In the genomic region with DNA sequence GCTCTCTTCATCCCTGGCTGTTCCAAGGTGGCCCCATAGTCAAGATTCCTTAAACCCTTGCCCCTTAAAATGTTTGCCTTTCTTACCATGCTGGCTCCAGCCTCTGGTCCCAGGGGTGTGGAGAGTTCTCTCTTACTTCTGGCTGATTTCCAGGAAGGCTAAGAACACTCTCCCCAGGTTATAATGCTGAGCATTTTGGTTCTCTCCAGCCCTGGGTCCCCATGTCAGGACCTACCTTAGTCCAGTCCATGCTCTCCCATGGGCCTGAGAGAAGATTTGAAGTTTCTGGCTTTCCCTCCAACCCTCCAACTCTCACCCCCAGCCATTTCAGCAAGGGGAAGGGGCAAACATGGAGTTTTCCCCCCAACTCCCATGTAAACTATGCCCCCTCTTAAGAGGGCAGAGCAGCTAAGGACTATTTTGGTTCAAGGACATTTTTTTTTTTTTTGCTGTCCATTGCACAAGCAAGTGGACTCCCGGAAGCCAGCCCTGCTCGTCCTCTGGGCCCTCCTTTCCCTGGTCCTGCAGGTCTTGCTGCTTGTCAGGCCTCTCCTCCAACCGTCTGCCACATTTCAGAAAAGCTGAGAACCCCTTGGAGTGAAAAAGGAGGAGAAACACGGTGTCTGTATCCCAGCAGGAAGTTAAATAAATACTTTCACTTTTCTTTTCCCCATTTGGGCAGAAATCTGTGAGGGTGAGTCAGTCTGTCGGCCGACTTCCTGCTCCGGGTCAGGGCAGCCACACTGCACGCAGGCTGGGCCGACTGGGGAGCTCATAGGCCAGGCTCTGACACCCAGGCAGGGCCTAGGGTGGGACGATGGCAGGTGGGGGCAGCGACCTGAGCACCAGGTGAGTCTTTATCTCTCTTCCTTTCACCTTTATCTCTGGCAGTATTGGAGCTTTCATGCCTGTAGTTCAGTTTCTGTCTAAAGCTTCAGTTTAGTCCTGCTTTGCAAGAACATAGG, we compare ENCODE assay signal across 8 cellular contexts. TPM values are rescaled to one million over a fixed set of nuclear protein-coding genes. Genes with fewer than 3 reads are reported as not detected.
DNase-seq lines count a peak whose midpoint lies in the region; ATAC-seq and TF ChIP-seq lines count a peak whose summit lies in the region.

TSS of gene SP140L (plus strand) at position 741 of the 965 bp plus-strand sequence. CDS start at position 818, 77 bp downstream.

- ATAC-seq in HCT116 (peak; percentile 85), mucosa of descending colon (peak; percentile 98)

- H3K9me3 ChIP-seq in HCT116 (ENCODE audit: control insufficient read depth in 1 of 2, insufficient read depth in 1 of 2, low read depth in 1 of 2, low read length in 2 of 2) (no peaks in the 10 kb centered on the region), mucosa of descending colon (no peaks in the 10 kb centered on the region)

- H3K36me3 ChIP-seq in HCT116 (ENCODE audit: control insufficient read depth in 1 of 2, insufficient read depth in 2 of 2, low read length in 2 of 2): no peaks in the 10 kb centered on the region
- no peaks in the 10 kb centered on the region for H3K36me3 ChIP-seq in mucosa of descending colon (ENCODE audit: low read depth)

- no peaks in the 10 kb centered on the region for H4K20me1 ChIP-seq in HCT116 (ENCODE audit: insufficient read depth)

- H3K4me1 ChIP-seq in HCT116 (ENCODE audit: control insufficient read depth in 1 of 2, insufficient read depth in 2 of 2, low read length in 2 of 2): peaks cover 3 to 37% of the 10 kb centered on the region in 2 experiments; a peak in 3 of 4 replicates
- peaks cover 13% of the 10 kb centered on the region for H3K4me1 ChIP-seq in mucosa of descending colon (ENCODE audit: low read depth)

- peaks cover 15% of the 10 kb centered on the region for H3K9me3 Mint-ChIP-seq in activated CD4-positive, alpha-beta T cell treated with anti-CD3 and anti-CD28 coated beads, Interleukin-2, amount 10 ng/mL, durations not matched to agents 7 days and 5 days

- H3K36me3 Mint-ChIP-seq in activated CD4-positive, alpha-beta T cell treated with anti-CD3 and anti-CD28 coated beads, Interleukin-2, amount 10 ng/mL, durations not matched to agents 7 days and 5 days (ENCODE audit: low read depth): peaks cover 75% of the 10 kb centered on the region

- DNase-seq in HCT116 (ENCODE audit: low read depth, low spot score): peak; percentile 49
- peak; percentile 88 for DNase-seq in MV-4-11 (lab: John Stamatoyannopoulos, UW)
- peak; percentile 87 for DNase-seq in activated CD4-positive, alpha-beta T cell treated with anti-CD3 and anti-CD28 coated beads, Interleukin-2, amount 10 ng/mL, durations not matched to agents 7 days and 5 days
- DNase-seq in dorsolateral prefrontal cortex: peak in 2 of 10 donors; percentile 23 to 53
- DNase-seq in mucosa of descending colon: peak; percentile 82 to 94 (median 88)
- peak; percentile 59 to 61 for DNase-seq in stimulated activated CD8-positive, alpha-beta memory T cell treated with anti-CD3 and anti-CD28 coated beads, Interleukin-7, amount 100 ng/mL, for 1 hour (ENCODE audit: low read depth in 2 of 2)
- DNase-seq in NCI-H128 (lab: John Stamatoyannopoulos, UW; ENCODE audit: unreplicated experiment): no peak

- peak within 1 kb of the TSS; percentile 49 for H3K27ac ChIP-seq in HCT116 (ENCODE audit: low read depth, low read length)
- peak within 1 kb of the TSS in 35 of 59 donors; percentile 1 to 77 (median 38) for H3K27ac ChIP-seq in dorsolateral prefrontal cortex

- H3K4me3 Mint-ChIP-seq in activated CD4-positive, alpha-beta T cell treated with anti-CD3 and anti-CD28 coated beads, Interleukin-2, amount 10 ng/mL, durations not matched to agents 7 days and 5 days: peak within 1 kb of the TSS; percentile 87

- peak within 1 kb of the TSS; percentile 91 for H3K4me2 ChIP-seq in HCT116 (ENCODE audit: low read length)

- peak within 1 kb of the TSS; percentile 30 for H2AFZ ChIP-seq in HCT116 (ENCODE audit: low read depth, low read length, poor library complexity, severe bottlenecking)

- no peaks in the 10 kb centered on the region for H3K27me3 Mint-ChIP-seq in activated CD4-positive, alpha-beta T cell treated with anti-CD3 and anti-CD28 coated beads, Interleukin-2, amount 10 ng/mL, durations not matched to agents 7 days and 5 days

- no peaks in the 10 kb centered on the region for H3K27me3 ChIP-seq in HCT116 (ENCODE audit: insufficient read depth, low read length)
- no peaks in the 10 kb centered on the region for H3K27me3 ChIP-seq in dorsolateral prefrontal cortex

- H3K27ac Mint-ChIP-seq in activated CD4-positive, alpha-beta T cell treated with anti-CD3 and anti-CD28 coated beads, Interleukin-2, amount 10 ng/mL, durations not matched to agents 7 days and 5 days: peak within 1 kb of the TSS; percentile 96

- H3K4me1 Mint-ChIP-seq in activated CD4-positive, alpha-beta T cell treated with anti-CD3 and anti-CD28 coated beads, Interleukin-2, amount 10 ng/mL, durations not matched to agents 7 days and 5 days: peaks cover 73% of the 10 kb centered on the region

- peak within 1 kb of the TSS; percentile 71 for H3K9ac ChIP-seq in HCT116 (ENCODE audit: low read length)

- no peak for TF ChIP-seq POLR2A in HCT116 (IDR thresholded peaks at IDR 0.05; ENCODE audit: borderline replicate concordance, extremely low read depth, insufficient read depth, insufficient read length)

- TSS peak; percentile 88 for BruUV-seq in HCT116 (replicated peaks; lab: Mats Ljungman, UMichigan)

- intact Hi-C loops in HCT116 (cut with micrococcal nuclease): no loop called here
- intact Hi-C loops in dorsolateral prefrontal cortex (cut with DNase I): no loop called here
- intact Hi-C loops in mucosa of descending colon (cut with DNase I, micrococcal nuclease): no loop called here

- no peak for TF ChIP-seq CTCF in HCT116 (IDR thresholded peaks at IDR 0.05 in 2 of 3, conservative IDR thresholded peaks at IDR 0.05 in 1 of 3; ENCODE audit: borderline replicate concordance in 1 of 3, insufficient read depth in 1 of 3, low read depth in 2 of 3, low read length in 2 of 3)
- no peak for TF ChIP-seq CTCF in dorsolateral prefrontal cortex (IDR thresholded peaks at IDR 0.05 in 54 of 56, conservative IDR thresholded peaks at IDR 0.05 in 2 of 56; ENCODE audit: low read depth in 1 of 56, partially characterized antibody in 56 of 56)
- TF ChIP-seq CTCF in mucosa of descending colon (IDR thresholded peaks at IDR 0.05): no peak

- RAD21 ChIA-PET in HCT116 (lab: Charles Lee; ENCODE audit: low non-redundant PET in 1 of 2, low total read pairs in 2 of 2, uncharacterized antibody in 2 of 2, unreplicated experiment in 2 of 2): no interaction called here

- POLR2A ChIA-PET in HCT116 (lab: Charles Lee): interaction anchor here (0.7 to 1.1 kb wide), 3 partner anchors 9 to 88 kb away, joined by 4 to 5 read pairs (median 5); no protein-coding TSS in a partner anchor
- POLR2A ChIA-PET in activated CD4-positive, alpha-beta T cell treated with anti-CD3 and anti-CD28 coated beads, Interleukin-2, amount 10 ng/mL, durations not matched to agents 7 days and 5 days (lab: Charles Lee): interaction anchor here (0.6 to 1.7 kb wide), 5 partner anchors 8 to 107 kb away, joined by 3 to 9 read pairs (median 3); partner anchors contain the start of gene SP110

- peak within 1 kb of the TSS; percentile 81 for H3K4me3 ChIP-seq in GM08714 (ENCODE audit: low read length)
- H3K4me3 ChIP-seq in HCT116 (replicated peaks in 1 of 2; ENCODE audit: low read depth in 1 of 2, low read length in 2 of 2): peak within 1 kb of the TSS; percentile 46 to 74
- H3K4me3 ChIP-seq in dorsolateral prefrontal cortex: peak within 1 kb of the TSS in 58 of 59 donors; percentile 0 to 59 (median 40)
- peak within 1 kb of the TSS; percentile 4 for H3K4me3 ChIP-seq in mucosa of descending colon

- peak; percentile 36; the same call in 1 of the 2 replicates for TF ChIP-seq RAD21 in HCT116 (IDR thresholded peaks at IDR 0.05; ENCODE audit: low read depth)

- H3K9me2 ChIP-seq in HCT116 (ENCODE audit: insufficient read depth): no peaks in the 10 kb centered on the region

- H3K79me2 ChIP-seq in HCT116 (ENCODE audit: insufficient read depth, low read length): peaks cover 22% of the 10 kb centered on the region

- CTCF ChIA-PET in HCT116 (lab: Charles Lee): no interaction called here
- CTCF ChIA-PET in activated CD4-positive, alpha-beta T cell treated with anti-CD3 and anti-CD28 coated beads, Interleukin-2, amount 10 ng/mL, durations not matched to agents 7 days and 5 days (lab: Charles Lee): interaction anchor here (0.6 to 1.5 kb wide), 5 partner anchors 10 to 1581 kb away, joined by 3 to 7 read pairs (median 3); no protein-coding TSS in a partner anchor

TF ChIP-seq in HCT116, 20 proteins besides CTCF, POLR2A, EP300 and RAD21 (continues in another document):
- no peak for TF ChIP-seq ZNF274 (IDR thresholded peaks at IDR 0.05; ENCODE audit: low read depth, low read length)
- TF ChIP-seq SRF (IDR thresholded peaks at IDR 0.05; ENCODE audit: low read depth): peak; percentile 97
- TF ChIP-seq ELF1 (IDR thresholded peaks at IDR 0.05; ENCODE audit: borderline replicate concordance, low read depth): no peak; the same call in 1 of the 2 replicates
- peak; percentile 89 for TF ChIP-seq ZFX (IDR thresholded peaks at IDR 0.05)
- 0 out of 2 replicates have a peak, but pooled peaks have one; percentile 43 for TF ChIP-seq EGR1 (IDR thresholded peaks at IDR 0.05; ENCODE audit: low read depth)
- TF ChIP-seq CEBPB (IDR thresholded peaks at IDR 0.05; ENCODE audit: low read depth): peak; percentile 40; the same call in 1 of the 2 replicates
- TF ChIP-seq SIN3A (IDR thresholded peaks at IDR 0.05; ENCODE audit: low read depth): peak; percentile 78; the same call in 1 of the 2 replicates
- TF ChIP-seq EZH2 (IDR thresholded peaks at IDR 0.05): no peak
- TF ChIP-seq SP1 (IDR thresholded peaks at IDR 0.05; ENCODE audit: low read depth): peak; percentile 57
- TF ChIP-seq POLR2AphosphoS5 (IDR thresholded peaks at IDR 0.05; ENCODE audit: low read depth, low read length): peak; percentile 86
- peak; percentile 83; the same call in 1 of the 2 replicates for TF ChIP-seq CBX3 (IDR thresholded peaks at IDR 0.05; ENCODE audit: low read depth)
- TF ChIP-seq, protein P1, sequence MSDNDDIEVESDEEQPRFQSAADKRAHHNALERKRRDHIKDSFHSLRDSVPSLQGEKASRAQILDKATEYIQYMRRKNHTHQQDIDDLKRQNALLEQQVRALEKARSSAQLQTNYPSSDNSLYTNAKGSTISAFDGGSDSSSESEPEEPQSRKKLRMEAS (IDR thresholded peaks at IDR 0.05): peak; percentile 89
- TF ChIP-seq YY1 (IDR thresholded peaks at IDR 0.05; ENCODE audit: extremely low read depth, insufficient replicate concordance, low read depth, low read length): peak; percentile 54
- no peak for TF ChIP-seq EZH2phosphoT487 (IDR thresholded peaks at IDR 0.05; ENCODE audit: borderline replicate concordance)

RNA-seq across cellular contexts. Expression of gene SP140L, which starts in this region (rescaled TPM):
- total RNA-seq in HCT116 (2021; ENCODE audit: unreplicated experiment) (28.9 TPM), dorsolateral prefrontal cortex (10 to 100 TPM in 1 of 120 experiments, 1 to 10 TPM in 119; 1.2 to 10.2 (median 4.3) TPM), mucosa of descending colon (10 to 100 TPM; 22.1 to 35.7 (median 23.4) TPM)
- polyA plus RNA-seq in HCT116 (2012): 14.6 and 15.0 TPM in 2 replicates
- total RNA-seq in activated CD4-positive, alpha-beta T cell treated with anti-CD3 and anti-CD28 coated beads, Interleukin-2, amount 10 ng/mL, durations not matched to agents 7 days and 5 days: 100 to 1,000 TPM in 1 of 2 experiments, 10 to 100 TPM in 1; 95.1 to 101 TPM

Comparison
In these comparisons a context has a peak if more than half of its experiments do, and no peak if none do; other contexts are left out.
1. H3K4me3 ChIP-seq: peak in every context shown above with its lines; median percentile 81 in GM08714; 60 in HCT116; 40 in dorsolateral prefrontal cortex; 4 in mucosa of descending colon.